In genomic region chr3:195180490-195181106, GRCh38 we compare ENCODE assay signal across 14 cellular contexts.
DNase-seq lines count a peak whose midpoint lies in the region; ATAC-seq and TF ChIP-seq lines count a peak whose summit lies in the region.
"Had no signal": no experiment of that assay in that cellular context is flagged by ENCODE, and none has a peak within 500 bp of the region (broad histone marks: within the 10 kb centered on the region; RNA-seq: fewer than 3 reads in every experiment).

No MANE protein-coding gene starts in this region.

- 80 to 83% (median 82%) methylated on average over 17 of the region's 17 CpGs for WGBS in psoas muscle, 3 donors

- no peak overlapping the region for H3K4me3 Mint-ChIP-seq in CD8-positive, alpha-beta memory T cell
- H3K4me3 Mint-ChIP-seq in immature natural killer cell (no peak overlapping the region), GM23338 (no peak overlapping the region)
- no peak overlapping the region for H3K4me3 Mint-ChIP-seq in effector memory CD8-positive, alpha-beta T cell

- no peaks in the 10 kb centered on the region for H3K4me1 ChIP-seq in CD8-positive, alpha-beta memory T cell (ENCODE audit: insufficient read depth, low read length)
- H3K4me1 ChIP-seq in iPS-20b (ENCODE audit: insufficient read depth, low read length), result peaks cover 25% of the 10 kb centered on the region
- peaks cover 5% of the 10 kb centered on the region for H3K4me1 ChIP-seq in psoas muscle
- H3K4me1 ChIP-seq in GM23338 (ENCODE audit: insufficient read depth), result peaks cover 17% of the 10 kb centered on the region; the same call in 1 of the 2 replicates
- H3K4me1 ChIP-seq: tibial artery had no signal

- no peaks in the 10 kb centered on the region for H3K9me2 ChIP-seq in GM23338 (ENCODE audit: insufficient read depth)

- 0 out of 2 replicates have a peak overlapping the region, but pooled peaks have one; percentile 3 for H3K9ac ChIP-seq in iPS-20b (ENCODE audit: low read depth, low read length)

- H3K9me3 ChIP-seq in CD8-positive, alpha-beta memory T cell (ENCODE audit: low read length), result no peaks in the 10 kb centered on the region
- H3K9me3 ChIP-seq in iPS-20b (ENCODE audit: insufficient read depth, low read depth, low read length) (no peaks in the 10 kb centered on the region), psoas muscle (no peaks in the 10 kb centered on the region)
- H3K9me3 ChIP-seq: tibial artery had no signal

- no peak overlapping the region for H3K4me3 ChIP-seq in CD8-positive, alpha-beta memory T cell (ENCODE audit: low read length)
- H3K4me3 ChIP-seq in iPS-20b (ENCODE audit: low read length) (no peak overlapping the region), psoas muscle (no peak overlapping the region), GM23338 (no peak overlapping the region)
- H3K4me3 ChIP-seq: SK-N-MC, tibial artery had no signal

- CTCF ChIA-PET in CD8-positive, alpha-beta memory T cell (lab: Charles Lee), result no interaction called here

- ATAC-seq in psoas muscle (no peak), GM23338 (no peak)
- no peak for ATAC-seq in effector memory CD8-positive, alpha-beta T cell (replicated peaks)

- intact Hi-C loops in psoas muscle (cut with DNase I), result no loop called here

- no peak for DNase-seq in CD8-positive, alpha-beta memory T cell
- DNase-seq in psoas muscle (no peak), NCI-H1436 (lab: John Stamatoyannopoulos, UW) (no peak), immature natural killer cell (no peak), GM23338 (ENCODE audit: low spot score) (no peak)
- no peak for DNase-seq in effector memory CD8-positive, alpha-beta T cell
- DNase-seq: activated CD8-positive, alpha-beta memory T cell treated with anti-CD3 and anti-CD28 coated beads for 24 hours; activated naive CD4-positive, alpha-beta T cell; caudate nucleus; NCI-H2227 treated with DMSO at 0.1 percent for 48 hours had no signal

- no peaks in the 10 kb centered on the region for H3K9me3 Mint-ChIP-seq in CD8-positive, alpha-beta memory T cell
- H3K9me3 Mint-ChIP-seq in immature natural killer cell (no peaks in the 10 kb centered on the region), GM23338 (no peaks in the 10 kb centered on the region)
- no peaks in the 10 kb centered on the region for H3K9me3 Mint-ChIP-seq in effector memory CD8-positive, alpha-beta T cell

- H3K36me3 Mint-ChIP-seq in CD8-positive, alpha-beta memory T cell, result peaks cover 3 to 10% (median 10%) of the 10 kb centered on the region in 3 donors
- H3K36me3 Mint-ChIP-seq in immature natural killer cell (peaks cover 0 to 7% (median 0%) of the 10 kb centered on the region in 3 donors), GM23338 (ENCODE audit: low read depth) (peaks cover 11% of the 10 kb centered on the region; the same call in 2 of the 3 replicates)
- no peaks in the 10 kb centered on the region for H3K36me3 Mint-ChIP-seq in effector memory CD8-positive, alpha-beta T cell (ENCODE audit: insufficient read depth)

- POLR2A ChIA-PET in CD8-positive, alpha-beta memory T cell (lab: Charles Lee), result no interaction called here

- no peak overlapping the region for H3K27ac Mint-ChIP-seq in CD8-positive, alpha-beta memory T cell
- no peak overlapping the region for H3K27ac Mint-ChIP-seq in immature natural killer cell
- H3K27ac Mint-ChIP-seq in GM23338, result no peak overlapping the region
- H3K27ac Mint-ChIP-seq in effector memory CD8-positive, alpha-beta T cell, result no peak overlapping the region

- H3F3A ChIP-seq in GM23338 (replicated peaks; ENCODE audit: low read depth), result no peaks in the 10 kb centered on the region

- H4K20me1 ChIP-seq in GM23338 (replicated peaks; ENCODE audit: insufficient read depth), result no peaks in the 10 kb centered on the region

- peak overlapping the region; percentile 71 for H3K27ac ChIP-seq in CD8-positive, alpha-beta memory T cell (ENCODE audit: low read depth, low read length)
- H3K27ac ChIP-seq in VCaP, result peak overlapping the region; percentile 76
- no peak overlapping the region for H3K27ac ChIP-seq in iPS-20b (ENCODE audit: low read length)
- H3K27ac ChIP-seq in psoas muscle, result peak overlapping the region; percentile 74
- no peak overlapping the region; the same call in 1 of the 2 replicates for H3K27ac ChIP-seq in GM23338 (ENCODE audit: low read depth)
- H3K27ac ChIP-seq: SK-N-MC, tibial artery had no signal

- peaks cover 24 to 46% (median 29%) of the 10 kb centered on the region in 3 donors for H3K4me1 Mint-ChIP-seq in CD8-positive, alpha-beta memory T cell
- H3K4me1 Mint-ChIP-seq in immature natural killer cell (peaks cover 0 to 5% of the 10 kb centered on the region in 2 donors), GM23338 (peaks cover 57% of the 10 kb centered on the region)
- peaks cover 3 to 15% of the 10 kb centered on the region in 2 donors for H3K4me1 Mint-ChIP-seq in effector memory CD8-positive, alpha-beta T cell (ENCODE audit: low read depth in 2 of 2)

- H3K4me2 ChIP-seq in GM23338, result no peak overlapping the region

- H3K27me3 Mint-ChIP-seq in CD8-positive, alpha-beta memory T cell, result no peaks in the 10 kb centered on the region
- H3K27me3 Mint-ChIP-seq in immature natural killer cell (ENCODE audit: low read depth in 3 of 3) (peaks cover 0 to 1% (median 0%) of the 10 kb centered on the region in 3 donors), GM23338 (ENCODE audit: insufficient read depth, low read depth, poor library complexity) (peaks cover 9% of the 10 kb centered on the region)
- H3K27me3 Mint-ChIP-seq in effector memory CD8-positive, alpha-beta T cell, result no peaks in the 10 kb centered on the region

- H3K27me3 ChIP-seq in CD8-positive, alpha-beta memory T cell (ENCODE audit: insufficient read depth, low read length, poor library complexity, severe bottlenecking), result no peaks in the 10 kb centered on the region
- H3K27me3 ChIP-seq in iPS-20b (ENCODE audit: insufficient read depth, low read length) (no peaks in the 10 kb centered on the region), psoas muscle (ENCODE audit: insufficient read depth in 3 of 3, low read length in 2 of 3) (no peaks in the 10 kb centered on the region), GM23338 (ENCODE audit: insufficient read depth) (no peaks in the 10 kb centered on the region)
- H3K27me3 ChIP-seq: tibial artery had no signal

- H3K36me3 ChIP-seq in CD8-positive, alpha-beta memory T cell (ENCODE audit: insufficient read depth, low read length), result no peaks in the 10 kb centered on the region
- H3K36me3 ChIP-seq in iPS-20b (ENCODE audit: insufficient read depth, low read depth, low read length), result no peaks in the 10 kb centered on the region
- H3K36me3 ChIP-seq in psoas muscle (ENCODE audit: insufficient read depth in 1 of 2, low read depth in 1 of 2), result no peaks in the 10 kb centered on the region
- no peaks in the 10 kb centered on the region for H3K36me3 ChIP-seq in GM23338 (ENCODE audit: insufficient read depth)
- H3K36me3 ChIP-seq: tibial artery had no signal

- H2AFZ ChIP-seq in GM23338, result no peak overlapping the region

- peaks cover 34% of the 10 kb centered on the region; the same call in 1 of the 2 replicates for H3K79me2 ChIP-seq in GM23338 (replicated peaks; ENCODE audit: insufficient read depth)

- TF ChIP-seq CTCF in VCaP (conservative IDR thresholded peaks at IDR 0.05) (no peak), psoas muscle (IDR thresholded peaks at IDR 0.05) (no peak), GM23338 (conservative IDR thresholded peaks at IDR 0.05; ENCODE audit: low read depth in 2 of 2) (no peak)

TF ChIP-seq in GM23338, 12 proteins besides CTCF, POLR2A, EP300 and RAD21 (continues in another document):
- no peak for TF ChIP-seq ZNF331 (CRISPR knock-in tag; IDR thresholded peaks at IDR 0.05; ENCODE audit: low read depth)
- no peak for TF ChIP-seq STAT1 (IDR thresholded peaks at IDR 0.05; ENCODE audit: unreplicated experiment)
- TF ChIP-seq NANOG (IDR thresholded peaks at IDR 0.05; ENCODE audit: borderline replicate concordance), result no peak
- TF ChIP-seq EZH2 (IDR thresholded peaks at IDR 0.05; ENCODE audit: low read depth, unreplicated experiment), result no peak

Comparison
In these comparisons a context has a peak if more than half of its experiments do, and no peak if none do; other contexts are left out.
1. H3K27ac ChIP-seq: peak in CD8-positive, alpha-beta memory T cell (single experiment), VCaP (single experiment) and psoas muscle (single experiment); none in iPS-20b (single experiment) and GM23338 (single experiment).